In genomic region chr3:18575573-18575972, GRCh38 we compare ENCODE assay signal across 30 cellular contexts.
A peak's percentile ranks its signal among the peaks of the same experiment; 100 is the strongest.
DNase-seq lines count a peak whose midpoint lies in the region; ATAC-seq, FAIRE-seq and TF ChIP-seq lines count a peak whose summit lies in the region.
"Had no signal": no experiment of that assay in that cellular context is flagged by ENCODE, and none has a peak within 500 bp of the region (broad histone marks: within the 10 kb centered on the region; RNA-seq: fewer than 3 reads in every experiment).

No MANE protein-coding gene starts in this region.

- 73 to 86% methylated on average over 8 of the region's 8 CpGs for WGBS in gastroesophageal sphincter (ENCODE audit: low coverage in 1 of 2), 2 donors

- POLR2A ChIA-PET in RWPE1 (lab: Yijun Ruan, JAX; ENCODE audit: low non-redundant PET), result no interaction called here

- H3K4me3 Mint-ChIP-seq in astrocyte (ENCODE audit: unreplicated experiment), result no peak overlapping the region
- H3K4me3 Mint-ChIP-seq: CD4-positive, alpha-beta T cell; T-cell had no signal

- H3K27ac Mint-ChIP-seq in astrocyte (ENCODE audit: unreplicated experiment), result no peak overlapping the region
- H3K27ac Mint-ChIP-seq: CD4-positive, alpha-beta T cell; T-cell had no signal

- H3K27ac ChIP-seq in astrocyte (ENCODE audit: low read depth, low read length) (no peak overlapping the region), gastroesophageal sphincter (no peak overlapping the region), RWPE1 (no peak overlapping the region)
- H3K27ac ChIP-seq: BLaER1 treated with 17β-estradiol and CSF1 and Interleukin-3, amounts not matched to agents 10 nM and 100 nM; HL-60; Peyer's patch; SJSA1 had no signal

- no peaks in the 10 kb centered on the region for H3K9me3 Mint-ChIP-seq in astrocyte (ENCODE audit: unreplicated experiment)
- H3K9me3 Mint-ChIP-seq: CD4-positive, alpha-beta T cell; T-cell had no signal

- no peak for ATAC-seq in gastroesophageal sphincter
- ATAC-seq: HepG2, K562, Right ventricle myocardium inferior, T-cell had no signal

- CTCF ChIA-PET in RWPE1 (lab: Yijun Ruan, JAX), result no interaction called here

- no peak for TF ChIP-seq CTCF in AG09309 (IDR thresholded peaks at IDR 0.05; ENCODE audit: control insufficient read depth, insufficient read depth, low read depth, low read length, missing control alignments)
- no peak for TF ChIP-seq CTCF in astrocyte (IDR thresholded peaks at IDR 0.05; ENCODE audit: insufficient read depth, low read depth, low read length)
- no peak for TF ChIP-seq CTCF in gastroesophageal sphincter (IDR thresholded peaks at IDR 0.05)
- no peak for TF ChIP-seq CTCF in RWPE1 (conservative IDR thresholded peaks at IDR 0.05; ENCODE audit: low read depth)

- no peaks in the 10 kb centered on the region for H3K36me3 Mint-ChIP-seq in astrocyte (ENCODE audit: low read depth, unreplicated experiment)
- H3K36me3 Mint-ChIP-seq: T-cell had no signal

- no peaks in the 10 kb centered on the region for H3K4me1 Mint-ChIP-seq in astrocyte (ENCODE audit: low read depth, unreplicated experiment)

- FAIRE-seq in astrocyte (lab: Jason Lieb, UNC), result no peak
- FAIRE-seq: A204.1, D721Med, G401.6, HepG2, K562 had no signal

- H3K27me3 Mint-ChIP-seq in astrocyte (ENCODE audit: low read depth, unreplicated experiment), result no peaks in the 10 kb centered on the region
- H3K27me3 Mint-ChIP-seq: CD4-positive, alpha-beta T cell; T-cell had no signal

- no peak overlapping the region for H3K4me2 ChIP-seq in astrocyte (ENCODE audit: low read length)
- H3K4me2 ChIP-seq: BLaER1 treated with 17β-estradiol and CSF1 and Interleukin-3, amounts not matched to agents 10 nM and 100 nM had no signal

- no peaks in the 10 kb centered on the region for H3K79me2 ChIP-seq in astrocyte (ENCODE audit: insufficient read depth, low read length)

- no peak for TF ChIP-seq POLR2A in gastroesophageal sphincter (IDR thresholded peaks at IDR 0.05)

- H3K4me1 ChIP-seq in astrocyte (ENCODE audit: insufficient read depth, low read length) (no peaks in the 10 kb centered on the region), gastroesophageal sphincter (no peaks in the 10 kb centered on the region)
- H3K4me1 ChIP-seq: SJSA1 had no signal

- H3K9me3 ChIP-seq in astrocyte (ENCODE audit: insufficient read depth, low read depth, low read length) (no peaks in the 10 kb centered on the region), gastroesophageal sphincter (no peaks in the 10 kb centered on the region)
- H3K9me3 ChIP-seq: MG63, Peyer's patch, SJSA1 had no signal

- TF ChIP-seq EP300 in gastroesophageal sphincter (IDR thresholded peaks at IDR 0.05), result no peak

- H3K36me3 ChIP-seq in astrocyte (ENCODE audit: insufficient read depth, low read length) (no peaks in the 10 kb centered on the region), gastroesophageal sphincter (no peaks in the 10 kb centered on the region)
- H3K36me3 ChIP-seq: BLaER1 treated with 17β-estradiol and CSF1 and Interleukin-3, amounts not matched to agents 10 nM and 100 nM; MG63; Peyer's patch; SJSA1 had no signal

- H3K4me3 ChIP-seq in AG09309 (ENCODE audit: control insufficient read depth, low read depth, low read length), result no peak overlapping the region
- no peak overlapping the region for H3K4me3 ChIP-seq in astrocyte (ENCODE audit: insufficient read depth, low read depth, low read length)
- H3K4me3 ChIP-seq in gastroesophageal sphincter, result no peak overlapping the region
- H3K4me3 ChIP-seq: BLaER1 treated with 17β-estradiol and CSF1 and Interleukin-3, amounts not matched to agents 10 nM and 100 nM; K562; MG63; Peyer's patch; SJSA1 had no signal

- H3K27me3 ChIP-seq in astrocyte (ENCODE audit: insufficient read depth, low read length), result no peaks in the 10 kb centered on the region
- no peaks in the 10 kb centered on the region for H3K27me3 ChIP-seq in gastroesophageal sphincter
- H3K27me3 ChIP-seq: BLaER1 treated with 17β-estradiol and CSF1 and Interleukin-3, amounts not matched to agents 10 nM and 100 nM; MG63; Peyer's patch; SJSA1 had no signal

- no peak overlapping the region for H3K9ac ChIP-seq in astrocyte (ENCODE audit: low read length)
- H3K9ac ChIP-seq: BLaER1 treated with 17β-estradiol and CSF1 and Interleukin-3, amounts not matched to agents 10 nM and 100 nM had no signal

- no peak overlapping the region for H2AFZ ChIP-seq in astrocyte (ENCODE audit: low read depth, low read length)

- DNase-seq in AG09309 (ENCODE audit: low read depth), result peak; percentile 48
- DNase-seq in M059J (ENCODE audit: low read depth), result peak; percentile 51
- peak; percentile 55 for DNase-seq in astrocyte (ENCODE audit: low read depth)
- DNase-seq in kidney tubule cell (ENCODE audit: low spot score), result peak; percentile 11
- no peak for DNase-seq in DMS53 treated with DMSO at 0.1 percent for 48 hours (lab: John Stamatoyannopoulos, UW; ENCODE audit: unreplicated experiment)
- DNase-seq in NCI-H146 (lab: John Stamatoyannopoulos, UW), result no peak
- DNase-seq in RWPE1 (ENCODE audit: low spot score), result no peak
- DNase-seq: AML-193; CD4-positive, alpha-beta T cell; DMS53; Kasumi-1; MG63; NCI-H1105 treated with DMSO at 0.1 percent for 48 hours; NCI-H1694; NCI-H2081; NCI-H2227 treated with DMSO at 0.1 percent for 48 hours; NCI-H510A; NCI-H69; Peyer's patch; T-cell had no signal

- H4K20me1 ChIP-seq in astrocyte (ENCODE audit: insufficient read depth, low read length), result no peaks in the 10 kb centered on the region
- H4K20me1 ChIP-seq: BLaER1 treated with 17β-estradiol and CSF1 and Interleukin-3, amounts not matched to agents 10 nM and 100 nM had no signal

Comparison
In these comparisons a context has a peak if more than half of its experiments do, and no peak if none do; other contexts are left out.
1. DNase-seq: peak in AG09309 (single experiment), M059J (single experiment), astrocyte (single experiment) and kidney tubule cell (single experiment); none in DMS53 treated with DMSO at 0.1 percent for 48 hours (single experiment), NCI-H146 (single experiment) and RWPE1 (single experiment).